In genomic region chr19:5718579-5719273, GRCh38 we compare ENCODE assay signal across 1 cellular context.
TF ChIP-seq lines count a peak whose summit lies in the region.

No MANE protein-coding gene starts in this region.

TF ChIP-seq in K562, 482 proteins besides CTCF, POLR2A, EP300 and RAD21 (continued from another document and continues in another):
- TF ChIP-seq ZSCAN32 (CRISPR knock-in tag; IDR thresholded peaks at IDR 0.05) (peak; percentile 92), ZNF24 (IDR thresholded peaks at IDR 0.05) (peak; percentile 47; the same call in 1 of the 2 replicates), ZNF146 (CRISPR knock-in tag; IDR thresholded peaks at IDR 0.05; ENCODE audit: unreplicated experiment) (no peak), ZNF282 (CRISPR knock-in tag; IDR thresholded peaks at IDR 0.05) (no peak), JUN (IDR thresholded peaks at IDR 0.05; ENCODE audit: borderline replicate concordance, low read depth, low read length) (peak; percentile 84), JUN (CRISPR knock-in tag; IDR thresholded peaks at IDR 0.05; ENCODE audit: borderline replicate concordance) (peak; percentile 78; the same call in 1 of the 2 replicates), ZNF384 (IDR thresholded peaks at IDR 0.05; ENCODE audit: low read depth, low read length) (peak; percentile 94), ZNF76 (CRISPR knock-in tag; IDR thresholded peaks at IDR 0.05; ENCODE audit: borderline replicate concordance) (no peak), PHF21A (IDR thresholded peaks at IDR 0.05; ENCODE audit: borderline replicate concordance, low read depth) (no peak), ZNF197 (CRISPR knock-in tag; IDR thresholded peaks at IDR 0.05; ENCODE audit: low read depth) (no peak), UBTF (IDR thresholded peaks at IDR 0.05; ENCODE audit: borderline replicate concordance in 1 of 2, low read depth in 2 of 2, low read length in 2 of 2) (0 out of 4 replicates have a peak, but pooled peaks of 1 of the 2 experiments have one; percentile 29), ZKSCAN8 (CRISPR knock-in tag; IDR thresholded peaks at IDR 0.05) (no peak), SNIP1 (IDR thresholded peaks at IDR 0.05; ENCODE audit: low read depth) (no peak), CEBPG (CRISPR knock-in tag; IDR thresholded peaks at IDR 0.05) (peak; percentile 94), CEBPG (tag; conservative IDR thresholded peaks at IDR 0.05 in 1 of 2, IDR thresholded peaks at IDR 0.05 in 1 of 2) (peak; percentile 96 to 99), SRSF1 (IDR thresholded peaks at IDR 0.05; ENCODE audit: low read depth, low read length) (no peak), ETV1 (tag; conservative IDR thresholded peaks at IDR 0.05; ENCODE audit: low read depth) (0 out of 2 replicates have a peak, but pooled peaks have one; percentile 37), ADNP (tag; IDR thresholded peaks at IDR 0.05) (no peak), CUX1 (CRISPR knock-in tag; IDR thresholded peaks at IDR 0.05) (no peak), YY1 (IDR thresholded peaks at IDR 0.05; ENCODE audit: borderline replicate concordance in 1 of 3, control insufficient read depth in 1 of 3, extremely low read depth in 1 of 3, insufficient read depth in 3 of 3, insufficient read length in 1 of 3, insufficient replicate concordance in 2 of 3, low read depth in 1 of 3, low read length in 2 of 3) (no peak), SAP30 (IDR thresholded peaks at IDR 0.05; ENCODE audit: borderline replicate concordance, insufficient read depth, low read depth, low read length, poor library complexity, severe bottlenecking) (no peak), ZNF274 (IDR thresholded peaks at IDR 0.05; ENCODE audit: borderline replicate concordance, low read depth, low read length) (no peak), FOXK2 (conservative IDR thresholded peaks at IDR 0.05 in 1 of 2, IDR thresholded peaks at IDR 0.05 in 1 of 2; ENCODE audit: low read depth in 2 of 2) (peak; percentile 8 to 39; a peak in 1 of 4 replicates), MYBL2 (IDR thresholded peaks at IDR 0.05; ENCODE audit: low read depth) (no peak), MYBL2 (CRISPR knock-in tag; IDR thresholded peaks at IDR 0.05; ENCODE audit: borderline replicate concordance) (no peak), ZNF77 (CRISPR knock-in tag; IDR thresholded peaks at IDR 0.05) (no peak), SIN3A (IDR thresholded peaks at IDR 0.05; ENCODE audit: borderline replicate concordance in 2 of 2, control insufficient read depth in 1 of 2, low read depth in 2 of 2, low read length in 2 of 2) (peak in 1 of 2 experiments; percentile 23; a peak in 1 of 4 replicates), COPS2 (conservative IDR thresholded peaks at IDR 0.05) (no peak), TCF15 (CRISPR knock-in tag; IDR thresholded peaks at IDR 0.05) (no peak), MCM2 (IDR thresholded peaks at IDR 0.05; ENCODE audit: low read depth) (no peak), USF2 (CRISPR knock-in tag; IDR thresholded peaks at IDR 0.05) (no peak), ZFPM2 (CRISPR knock-in tag; IDR thresholded peaks at IDR 0.05) (peak; percentile 74; the same call in 1 of the 2 replicates), ZBTB5 (IDR thresholded peaks at IDR 0.05) (no peak), NUFIP1 (IDR thresholded peaks at IDR 0.05; ENCODE audit: partially characterized antibody) (no peak), CHD2 (IDR thresholded peaks at IDR 0.05; ENCODE audit: low read depth, low read length) (no peak), NCOA6 (IDR thresholded peaks at IDR 0.05) (no peak), BCOR (IDR thresholded peaks at IDR 0.05) (no peak), ZEB2 (IDR thresholded peaks at IDR 0.05) (no peak; the same call in 1 of the 2 replicates), FOXA3 (CRISPR knock-in tag; conservative IDR thresholded peaks at IDR 0.05 in 1 of 2, IDR thresholded peaks at IDR 0.05 in 1 of 2) (no peak), SFPQ (IDR thresholded peaks at IDR 0.05; ENCODE audit: low read depth, low read length) (no peak), MLX (CRISPR knock-in tag; conservative IDR thresholded peaks at IDR 0.05) (no peak), RBM22 (IDR thresholded peaks at IDR 0.05; ENCODE audit: low read depth, low read length, poor library complexity, severe bottlenecking) (no peak), ZNF121 (CRISPR knock-in tag; conservative IDR thresholded peaks at IDR 0.05) (no peak), RFX5 (IDR thresholded peaks at IDR 0.05; ENCODE audit: low read depth, low read length) (no peak), ZNF280B (CRISPR knock-in tag; IDR thresholded peaks at IDR 0.05) (no peak), VEZF1 (CRISPR knock-in tag; IDR thresholded peaks at IDR 0.05) (peak; percentile 81), STAT5A (IDR thresholded peaks at IDR 0.05; ENCODE audit: borderline replicate concordance, low read length) (peak; percentile 22; the same call in 1 of the 2 replicates), NFIC (IDR thresholded peaks at IDR 0.05) (peak; percentile 45; the same call in 1 of the 2 replicates), NEUROD1 (IDR thresholded peaks at IDR 0.05; ENCODE audit: borderline replicate concordance, low read depth, low read length, partially characterized antibody) (peak; percentile 56), SAFB2 (IDR thresholded peaks at IDR 0.05; ENCODE audit: borderline replicate concordance, low read depth, low read length, severe bottlenecking) (no peak), ZNF644 (tag; IDR thresholded peaks at IDR 0.05; ENCODE audit: low read depth) (no peak; the same call in 1 of the 2 replicates), NR4A1 (CRISPR knock-in tag; IDR thresholded peaks at IDR 0.05) (no peak), NR4A1 (tag; IDR thresholded peaks at IDR 0.05) (no peak)
